1 cellular context compared by ENCODE assay signal in genomic region chr7:108253275-108254044, GRCh38.
TF ChIP-seq lines count a peak whose summit lies in the region.

No MANE protein-coding gene starts in this region.

TF ChIP-seq in WTC11, 78 proteins besides CTCF, POLR2A, EP300 and RAD21 (continued from another document):
- no peak for TF ChIP-seq ZNF532 (CRISPR knock-in tag; IDR thresholded peaks at IDR 0.05; ENCODE audit: borderline replicate concordance)
- TF ChIP-seq ATF1 (CRISPR knock-in tag; IDR thresholded peaks at IDR 0.05), result no peak
- TF ChIP-seq RORB (CRISPR knock-in tag; IDR thresholded peaks at IDR 0.05), result no peak
- no peak for TF ChIP-seq HMGXB4 (CRISPR knock-in tag; IDR thresholded peaks at IDR 0.05)
- TF ChIP-seq NR1H2 (CRISPR knock-in tag; IDR thresholded peaks at IDR 0.05), result no peak
TF ChIP-seq in WTC11: peak in this region for 0.
